Comparison of ENCODE assay signal across 29 cellular contexts in the genomic region with DNA sequence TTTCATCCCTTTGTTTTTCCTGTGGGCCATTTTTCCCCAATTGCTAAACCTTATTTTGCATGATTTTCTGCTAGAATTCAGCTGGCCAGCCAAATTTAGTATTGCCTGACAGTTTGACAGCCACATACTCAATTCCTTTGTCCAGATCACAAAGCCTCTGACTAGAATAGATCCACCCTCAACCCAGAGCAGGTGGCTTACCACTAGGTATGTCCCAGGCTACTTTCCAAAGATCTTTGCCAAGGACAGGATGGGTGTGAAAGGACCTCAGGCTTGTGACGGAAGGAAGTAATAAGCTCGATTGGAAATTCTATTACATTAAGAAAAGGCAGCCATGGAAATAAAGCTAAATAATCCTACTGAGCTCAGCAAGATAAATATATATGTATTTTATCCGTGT.
"Had no signal": no experiment of that assay in that cellular context is flagged by ENCODE, and none has a peak within 500 bp of the region (broad histone marks: within the 10 kb centered on the region; RNA-seq: fewer than 3 reads in every experiment).

No MANE protein-coding gene starts in this region.

- H3K79me2 ChIP-seq: parathyroid adenoma had no signal

- H3K9me3 ChIP-seq: ovary, right lobe of liver, sigmoid colon, spleen, suprapubic skin, testis, tibial artery, transverse colon, upper lobe of right lung, uterus had no signal

- DNase-seq: naive thymus-derived CD4-positive, alpha-beta T cell; natural killer cell; occipital lobe; ovary; posterior cingulate gyrus; right cardiac atrium; right lobe of liver; sigmoid colon; spleen; stimulated activated CD4-positive, alpha-beta T cell treated with anti-CD3 and anti-CD28 coated beads, Interleukin-12 subunit alpha, Interleukin-12 subunit beta, amount 100 ng/mL, for 4 hours; stimulated activated CD4-positive, alpha-beta T cell treated with anti-CD3 and anti-CD28 coated beads, Interleukin-1b, Interleukin-23, amount 100 ng/mL, for 48 hours; stimulated activated CD4-positive, alpha-beta T cell treated with anti-CD3 and anti-CD28 coated beads, Interleukin-4, amount 100 ng/mL, for 1 hour; stimulated activated CD4-positive, alpha-beta T cell treated with anti-CD3 and anti-CD28 coated beads, Interleukin-4, amount 100 ng/mL, for 4 hours; stimulated activated CD8-positive, alpha-beta memory T cell treated with anti-CD3 and anti-CD28 coated beads, Interleukin-4, amount 100 ng/mL, for 48 hours; stimulated activated naive CD4-positive, alpha-beta T cell; stimulated activated naive CD8-positive, alpha-beta T cell treated with anti-CD3 and anti-CD28 coated beads, Interleukin-15, amount 100 ng/mL, for 72 hours; stimulated activated naive CD8-positive, alpha-beta T cell treated with anti-CD3 and anti-CD28 coated beads, Interleukin-15, Interleukin-2, amounts not matched to agents 100 U/mL and 50 U/mL, for 24 hours; substantia nigra; testis; tibial artery; transverse colon; upper lobe of right lung; uterus had no signal

- ATAC-seq: naive thymus-derived CD4-positive, alpha-beta T cell; natural killer cell; right cardiac atrium; right lobe of liver; stimulated activated memory B cell treated with anti-CD40 and anti-IgM and Interleukin-4, amounts not matched to agents 10 μg/mL and 1 μg/mL and 100 μg/mL, for 72 hours; stimulated activated naive CD8-positive, alpha-beta T cell treated with anti-CD3 and anti-CD28 coated beads, Interleukin-15, amount 100 ng/mL, for 72 hours; stimulated activated naive CD8-positive, alpha-beta T cell treated with anti-CD3 and anti-CD28 coated beads, Interleukin-15, Interleukin-2, amounts not matched to agents 100 U/mL and 50 U/mL, for 24 hours; upper lobe of right lung had no signal

- H3K9ac ChIP-seq: neural progenitor cell, parathyroid adenoma had no signal

- H3K4me1 ChIP-seq: neural progenitor cell, parathyroid adenoma, right lobe of liver, sigmoid colon, spleen, suprapubic skin, testis, tibial artery, transverse colon, upper lobe of right lung, uterus had no signal

- H3K27me3 ChIP-seq: neural progenitor cell, ovary, right lobe of liver, sigmoid colon, suprapubic skin, testis, tibial artery, transverse colon, upper lobe of right lung, uterus had no signal

- H2AFZ ChIP-seq: neural progenitor cell, parathyroid adenoma had no signal

- H3K27ac ChIP-seq: neural progenitor cell, ovary, parathyroid adenoma, right lobe of liver, sigmoid colon, skin epidermis, spleen, suprapubic skin, testis, tibial artery, transverse colon, upper lobe of right lung, uterus had no signal

- H3K4me2 ChIP-seq: neural progenitor cell, smooth muscle cell had no signal

- H3K36me3 ChIP-seq: neural progenitor cell, ovary, right lobe of liver, sigmoid colon, spleen, suprapubic skin, tibial artery, transverse colon, upper lobe of right lung, uterus had no signal

- H3K4me3 ChIP-seq: neural progenitor cell, ovary, right lobe of liver, sigmoid colon, skin epidermis, smooth muscle cell, spleen, suprapubic skin, testis, tibial artery, transverse colon, upper lobe of right lung, uterus had no signal
